ENCODE assay signal across 8 cellular contexts in genomic region chr16:31875112-31875803, GRCh38. TPM values are rescaled to one million over a fixed set of nuclear protein-coding genes. Genes with fewer than 3 reads are reported as not detected.
DNase-seq lines count a peak whose midpoint lies in the region; ATAC-seq and TF ChIP-seq lines count a peak whose summit lies in the region.

No MANE protein-coding gene starts in this region.

- no peak overlapping the region for H2BK120ac ChIP-seq in trophoblast cell (ENCODE audit: insufficient read depth, low read length, poor library complexity)

- H2AFZ ChIP-seq in PC-3 (ENCODE audit: low read length), result no peak overlapping the region
- no peak overlapping the region for H2AFZ ChIP-seq in trophoblast cell (ENCODE audit: insufficient read depth, low read length, poor library complexity)

- H3K18ac ChIP-seq in trophoblast cell (ENCODE audit: low read length), result no peak overlapping the region

- H3K23ac ChIP-seq in trophoblast cell (ENCODE audit: low read length), result no peak overlapping the region

- H3K27me3 ChIP-seq in PC-3 (ENCODE audit: low read length) (no peaks in the 10 kb centered on the region), endocrine pancreas (ENCODE audit: control insufficient read depth, insufficient read depth, low read length) (no peaks in the 10 kb centered on the region), trophoblast cell (ENCODE audit: insufficient read depth, low read length) (no peaks in the 10 kb centered on the region)

- no peaks in the 10 kb centered on the region for H3K9me2 ChIP-seq in PC-3 (replicated peaks; ENCODE audit: low read length)

- peaks cover 25% of the 10 kb centered on the region for H3K36me3 ChIP-seq in PC-3 (ENCODE audit: low read depth, low read length)
- H3K36me3 ChIP-seq in endocrine pancreas (ENCODE audit: control insufficient read depth, insufficient read depth, low read length), result no peaks in the 10 kb centered on the region
- peaks cover 8 to 12% of the 10 kb centered on the region in 2 experiments for H3K36me3 ChIP-seq in trophoblast cell (ENCODE audit: control insufficient read depth in 1 of 2, insufficient read depth in 2 of 2, low read length in 2 of 2)

- H3K9ac ChIP-seq in PC-3 (ENCODE audit: low read length) (peak overlapping the region; percentile 98), endocrine pancreas (ENCODE audit: control insufficient read depth, insufficient read depth, low read length) (peak overlapping the region; percentile 5), trophoblast cell (ENCODE audit: low read length) (no peak overlapping the region)

- peaks cover 62% of the 10 kb centered on the region for H3K79me2 ChIP-seq in PC-3 (ENCODE audit: low read length)
- peaks cover 9% of the 10 kb centered on the region for H3K79me2 ChIP-seq in trophoblast cell (ENCODE audit: control insufficient read depth, insufficient read depth, low read length, poor library complexity)

- no peak overlapping the region for H4K12ac ChIP-seq in trophoblast cell (ENCODE audit: low read depth, low read length)

- H4K91ac ChIP-seq in trophoblast cell (ENCODE audit: low read depth, low read length), result no peak overlapping the region

- no TSS peak for BruUV-seq in PC-3 (replicated peaks; lab: Mats Ljungman, UMichigan)

- H2BK5ac ChIP-seq in trophoblast cell (ENCODE audit: low read depth, low read length, poor library complexity), result no peak overlapping the region

- no peak overlapping the region for H3K14ac ChIP-seq in trophoblast cell (ENCODE audit: low read length)

- H2BK12ac ChIP-seq in trophoblast cell (ENCODE audit: low read length), result no peak overlapping the region

- H3K4me2 ChIP-seq in PC-3 (ENCODE audit: low read length) (peak overlapping the region; percentile 96), trophoblast cell (ENCODE audit: low read length) (peak overlapping the region; percentile 64)

- POLR2A ChIA-PET in PC-3 (lab: Charles Lee; ENCODE audit: unreplicated experiment), result no interaction called here

- peaks cover 5% of the 10 kb centered on the region for H3K79me1 ChIP-seq in trophoblast cell (ENCODE audit: low read length)

- peaks cover 31% of the 10 kb centered on the region for H3K4me1 ChIP-seq in PC-3 (ENCODE audit: insufficient read depth, low read length)
- peaks cover 11% of the 10 kb centered on the region for H3K4me1 ChIP-seq in endocrine pancreas (ENCODE audit: control insufficient read depth, insufficient read depth, low read length)
- peaks cover 8 to 19% of the 10 kb centered on the region in 2 experiments for H3K4me1 ChIP-seq in trophoblast cell (ENCODE audit: control insufficient read depth in 1 of 2, insufficient read depth in 2 of 2, low read length in 2 of 2)

- peak overlapping the region; percentile 100 for H3K4me3 ChIP-seq in PC-3 (ENCODE audit: low read length)
- peak overlapping the region; percentile 96 for H3K4me3 ChIP-seq in endocrine pancreas (ENCODE audit: control insufficient read depth, insufficient read depth, low read length)
- no peak overlapping the region for H3K4me3 ChIP-seq in trophoblast cell (ENCODE audit: low read depth, low read length)

- peak overlapping the region; percentile 28 for H3K4ac ChIP-seq in trophoblast cell (ENCODE audit: low read depth, low read length)

- no peaks in the 10 kb centered on the region for H3K9me3 ChIP-seq in PC-3 (ENCODE audit: low read length)
- no peaks in the 10 kb centered on the region for H3K9me3 ChIP-seq in endocrine pancreas (ENCODE audit: control insufficient read depth, low read length)
- no peaks in the 10 kb centered on the region for H3K9me3 ChIP-seq in trophoblast cell (ENCODE audit: insufficient read depth, low read depth, low read length)

- WGBS in trophoblast cell (ENCODE audit: extremely low coverage, insufficient coverage, insufficient read length), result no CpG with 5 or more reads among the region's 5 CpGs

- peak overlapping the region; percentile 67 for H3K27ac ChIP-seq in PC-3 (ENCODE audit: low read length)
- H3K27ac ChIP-seq in trophoblast cell (ENCODE audit: low read depth, low read length), result no peak overlapping the region

- DNase-seq in ELR (ENCODE audit: low read depth), result peak; percentile 57
- DNase-seq in PC-3, result peak; percentile 27
- peak; percentile 30 to 45 for DNase-seq in trophoblast cell
- DNase-seq in NK-92 treated with Interleukin-12 subunit alpha and Interleukin-12 subunit beta, amount 100 ng/mL, for 24 hours (lab: John Stamatoyannopoulos, UW), result no peak
- DNase-seq in GM19240 (ENCODE audit: insufficient read length, low spot score), result no peak
- DNase-seq in left colon, result no peak

- no peaks in the 10 kb centered on the region for H3F3A ChIP-seq in PC-3 (ENCODE audit: low read length, unreplicated experiment)

- no peak overlapping the region for H2AK5ac ChIP-seq in trophoblast cell (ENCODE audit: low read length)

- intact Hi-C loops in PC-3 (cut with micrococcal nuclease), result no loop called here
- intact Hi-C loops in left colon (cut with DNase I, micrococcal nuclease), result no loop called here

- peak; percentile 35 for ATAC-seq in PC-3
- no peak for ATAC-seq in GM18873 (IDR thresholded peaks at IDR 0.05; ENCODE audit: low FRiP score, unreplicated experiment)
- no peak for ATAC-seq in left colon

- no peak for TF ChIP-seq CTCF in PC-3 (conservative IDR thresholded peaks at IDR 0.05; ENCODE audit: low read depth, low read length)

- H4K20me1 ChIP-seq in PC-3 (ENCODE audit: low read length), result peaks cover 13% of the 10 kb centered on the region; the same call in 1 of the 2 replicates

- CTCF ChIA-PET in PC-3 (lab: Charles Lee), result no interaction called here

- H4K8ac ChIP-seq in trophoblast cell (ENCODE audit: low read depth, low read length), result no peak overlapping the region

RNA-seq across cellular contexts. Expression of gene ZNF267, which starts 1.7 kb away (rescaled TPM):
- total RNA-seq in PC-3 (2014; rRNA removed) (4.5 and 10.2 TPM in 2 replicates), left colon (10 to 100 TPM; 10.6 to 12.4 TPM)
- polyA plus RNA-seq in trophoblast cell (2013), result 7.7 and 8.2 TPM in 2 replicates

Comparison
In these comparisons a context has a peak if more than half of its experiments do, and no peak if none do; other contexts are left out.
1. DNase-seq: peak in ELR (single experiment), PC-3 (single experiment) and trophoblast cell (2 of 2); none in NK-92 treated with Interleukin-12 subunit alpha and Interleukin-12 subunit beta, amount 100 ng/mL, for 24 hours (single experiment), GM19240 (single experiment) and left colon (0 of 2).